Comparison of ENCODE assay signal across 2 cellular contexts in genomic region chr12:95463019-95463418, GRCh38.
TF ChIP-seq lines count a peak whose summit lies in the region.

No MANE protein-coding gene starts in this region.

TF ChIP-seq in K562, 482 proteins besides CTCF, POLR2A, EP300 and RAD21 (continued from another document):
- TF ChIP-seq KLF16 (IDR thresholded peaks at IDR 0.05) (peak; percentile 18; the same call in 1 of the 2 replicates), ZKSCAN3 (CRISPR knock-in tag; IDR thresholded peaks at IDR 0.05) (no peak), KDM4B (IDR thresholded peaks at IDR 0.05; ENCODE audit: borderline replicate concordance in 2 of 2, low read depth in 1 of 2) (no peak), CBFA2T3 (IDR thresholded peaks at IDR 0.05) (peak; percentile 71), TSHZ1 (CRISPR knock-in tag; IDR thresholded peaks at IDR 0.05) (no peak), RREB1 (CRISPR knock-in tag; IDR thresholded peaks at IDR 0.05) (no peak), ARID1B (IDR thresholded peaks at IDR 0.05) (0 out of 2 replicates have a peak, but pooled peaks have one; percentile 8), NCOR1 (IDR thresholded peaks at IDR 0.05) (0 out of 2 replicates have a peak, but pooled peaks have one; percentile 34), CBFA2T2 (conservative IDR thresholded peaks at IDR 0.05) (peak; percentile 50; the same call in 1 of the 2 replicates), PHTF2 (CRISPR knock-in tag; IDR thresholded peaks at IDR 0.05) (no peak), HDAC3 (IDR thresholded peaks at IDR 0.05; ENCODE audit: borderline replicate concordance, partially characterized antibody) (no peak), FOS (IDR thresholded peaks at IDR 0.05; ENCODE audit: extremely low read depth, insufficient read length) (no peak)

TF ChIP-seq in HepG2, 621 proteins besides CTCF, POLR2A, EP300 and RAD21:
- TF ChIP-seq HMGXB3 (CRISPR knock-in tag; IDR thresholded peaks at IDR 0.05; ENCODE audit: borderline replicate concordance) (no peak), MZF1 (CRISPR knock-in tag; IDR thresholded peaks at IDR 0.05; ENCODE audit: borderline replicate concordance) (no peak), ZFP36L2 (CRISPR knock-in tag; IDR thresholded peaks at IDR 0.05) (no peak), ZNF720 (CRISPR knock-in tag; IDR thresholded peaks at IDR 0.05) (no peak), MTA3 (CRISPR knock-in tag; IDR thresholded peaks at IDR 0.05) (no peak), NCOA5 (CRISPR knock-in tag; IDR thresholded peaks at IDR 0.05) (no peak), ELF3 (CRISPR knock-in tag; IDR thresholded peaks at IDR 0.05) (no peak), ELF4 (CRISPR knock-in tag; IDR thresholded peaks at IDR 0.05; ENCODE audit: borderline replicate concordance) (no peak), ZNF160 (CRISPR knock-in tag; IDR thresholded peaks at IDR 0.05) (no peak), ZNF766 (CRISPR knock-in tag; IDR thresholded peaks at IDR 0.05; ENCODE audit: borderline replicate concordance) (no peak), SALL1 (CRISPR knock-in tag; IDR thresholded peaks at IDR 0.05) (no peak)
- TF ChIP-seq, protein P1, sequence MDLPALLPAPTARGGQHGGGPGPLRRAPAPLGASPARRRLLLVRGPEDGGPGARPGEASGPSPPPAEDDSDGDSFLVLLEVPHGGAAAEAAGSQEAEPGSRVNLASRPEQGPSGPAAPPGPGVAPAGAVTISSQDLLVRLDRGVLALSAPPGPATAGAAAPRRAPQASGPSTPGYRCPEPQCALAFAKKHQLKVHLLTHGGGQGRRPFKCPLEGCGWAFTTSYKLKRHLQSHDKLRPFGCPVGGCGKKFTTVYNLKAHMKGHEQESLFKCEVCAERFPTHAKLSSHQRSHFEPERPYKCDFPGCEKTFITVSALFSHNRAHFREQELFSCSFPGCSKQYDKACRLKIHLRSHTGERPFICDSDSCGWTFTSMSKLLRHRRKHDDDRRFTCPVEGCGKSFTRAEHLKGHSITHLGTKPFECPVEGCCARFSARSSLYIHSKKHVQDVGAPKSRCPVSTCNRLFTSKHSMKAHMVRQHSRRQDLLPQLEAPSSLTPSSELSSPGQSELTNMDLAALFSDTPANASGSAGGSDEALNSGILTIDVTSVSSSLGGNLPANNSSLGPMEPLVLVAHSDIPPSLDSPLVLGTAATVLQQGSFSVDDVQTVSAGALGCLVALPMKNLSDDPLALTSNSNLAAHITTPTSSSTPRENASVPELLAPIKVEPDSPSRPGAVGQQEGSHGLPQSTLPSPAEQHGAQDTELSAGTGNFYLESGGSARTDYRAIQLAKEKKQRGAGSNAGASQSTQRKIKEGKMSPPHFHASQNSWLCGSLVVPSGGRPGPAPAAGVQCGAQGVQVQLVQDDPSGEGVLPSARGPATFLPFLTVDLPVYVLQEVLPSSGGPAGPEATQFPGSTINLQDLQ (CRISPR knock-in tag; IDR thresholded peaks at IDR 0.05), result no peak
- TF ChIP-seq, protein P2, sequence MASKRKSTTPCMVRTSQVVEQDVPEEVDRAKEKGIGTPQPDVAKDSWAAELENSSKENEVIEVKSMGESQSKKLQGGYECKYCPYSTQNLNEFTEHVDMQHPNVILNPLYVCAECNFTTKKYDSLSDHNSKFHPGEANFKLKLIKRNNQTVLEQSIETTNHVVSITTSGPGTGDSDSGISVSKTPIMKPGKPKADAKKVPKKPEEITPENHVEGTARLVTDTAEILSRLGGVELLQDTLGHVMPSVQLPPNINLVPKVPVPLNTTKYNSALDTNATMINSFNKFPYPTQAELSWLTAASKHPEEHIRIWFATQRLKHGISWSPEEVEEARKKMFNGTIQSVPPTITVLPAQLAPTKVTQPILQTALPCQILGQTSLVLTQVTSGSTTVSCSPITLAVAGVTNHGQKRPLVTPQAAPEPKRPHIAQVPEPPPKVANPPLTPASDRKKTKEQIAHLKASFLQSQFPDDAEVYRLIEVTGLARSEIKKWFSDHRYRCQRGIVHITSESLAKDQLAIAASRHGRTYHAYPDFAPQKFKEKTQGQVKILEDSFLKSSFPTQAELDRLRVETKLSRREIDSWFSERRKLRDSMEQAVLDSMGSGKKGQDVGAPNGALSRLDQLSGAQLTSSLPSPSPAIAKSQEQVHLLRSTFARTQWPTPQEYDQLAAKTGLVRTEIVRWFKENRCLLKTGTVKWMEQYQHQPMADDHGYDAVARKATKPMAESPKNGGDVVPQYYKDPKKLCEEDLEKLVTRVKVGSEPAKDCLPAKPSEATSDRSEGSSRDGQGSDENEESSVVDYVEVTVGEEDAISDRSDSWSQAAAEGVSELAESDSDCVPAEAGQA (IDR thresholded peaks at IDR 0.05; ENCODE audit: low read depth), result no peak
- TF ChIP-seq, protein P2 (CRISPR knock-in tag; IDR thresholded peaks at IDR 0.05; ENCODE audit: borderline replicate concordance), result no peak
- TF ChIP-seq, protein P3, sequence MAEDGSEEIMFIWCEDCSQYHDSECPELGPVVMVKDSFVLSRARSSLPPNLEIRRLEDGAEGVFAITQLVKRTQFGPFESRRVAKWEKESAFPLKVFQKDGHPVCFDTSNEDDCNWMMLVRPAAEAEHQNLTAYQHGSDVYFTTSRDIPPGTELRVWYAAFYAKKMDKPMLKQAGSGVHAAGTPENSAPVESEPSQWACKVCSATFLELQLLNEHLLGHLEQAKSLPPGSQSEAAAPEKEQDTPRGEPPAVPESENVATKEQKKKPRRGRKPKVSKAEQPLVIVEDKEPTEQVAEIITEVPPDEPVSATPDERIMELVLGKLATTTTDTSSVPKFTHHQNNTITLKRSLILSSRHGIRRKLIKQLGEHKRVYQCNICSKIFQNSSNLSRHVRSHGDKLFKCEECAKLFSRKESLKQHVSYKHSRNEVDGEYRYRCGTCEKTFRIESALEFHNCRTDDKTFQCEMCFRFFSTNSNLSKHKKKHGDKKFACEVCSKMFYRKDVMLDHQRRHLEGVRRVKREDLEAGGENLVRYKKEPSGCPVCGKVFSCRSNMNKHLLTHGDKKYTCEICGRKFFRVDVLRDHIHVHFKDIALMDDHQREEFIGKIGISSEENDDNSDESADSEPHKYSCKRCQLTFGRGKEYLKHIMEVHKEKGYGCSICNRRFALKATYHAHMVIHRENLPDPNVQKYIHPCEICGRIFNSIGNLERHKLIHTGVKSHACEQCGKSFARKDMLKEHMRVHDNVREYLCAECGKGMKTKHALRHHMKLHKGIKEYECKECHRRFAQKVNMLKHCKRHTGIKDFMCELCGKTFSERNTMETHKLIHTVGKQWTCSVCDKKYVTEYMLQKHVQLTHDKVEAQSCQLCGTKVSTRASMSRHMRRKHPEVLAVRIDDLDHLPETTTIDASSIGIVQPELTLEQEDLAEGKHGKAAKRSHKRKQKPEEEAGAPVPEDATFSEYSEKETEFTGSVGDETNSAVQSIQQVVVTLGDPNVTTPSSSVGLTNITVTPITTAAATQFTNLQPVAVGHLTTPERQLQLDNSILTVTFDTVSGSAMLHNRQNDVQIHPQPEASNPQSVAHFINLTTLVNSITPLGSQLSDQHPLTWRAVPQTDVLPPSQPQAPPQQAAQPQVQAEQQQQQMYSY (CRISPR knock-in tag; IDR thresholded peaks at IDR 0.05), result no peak
